Comparison of ENCODE assay signal across 9 cellular contexts in the genomic region with DNA sequence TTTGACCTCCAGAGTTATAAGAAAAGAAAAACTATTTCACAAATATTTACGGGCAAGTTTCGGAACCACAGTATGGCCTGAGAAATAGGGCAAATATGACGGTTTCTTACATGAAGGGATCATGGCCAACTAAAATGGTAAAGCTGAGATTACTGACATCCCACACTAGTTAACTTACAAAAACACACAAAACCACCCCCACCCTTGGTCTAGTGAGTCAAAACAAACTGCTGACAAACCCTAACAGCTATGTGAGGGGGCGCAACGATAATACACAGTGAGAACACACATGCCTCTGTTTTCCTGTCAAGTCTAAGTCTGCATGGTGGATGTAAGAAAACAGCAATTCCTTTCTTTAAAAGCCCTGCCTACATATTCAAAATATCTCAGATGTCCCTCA. TPM values are rescaled to one million over a fixed set of nuclear protein-coding genes. Genes with fewer than 3 reads are reported as not detected.
DNase-seq lines count a peak whose midpoint lies in the region; ATAC-seq, FAIRE-seq and TF ChIP-seq lines count a peak whose summit lies in the region.
"Had no signal": no experiment of that assay in that cellular context is flagged by ENCODE, and none has a peak within 500 bp of the region (broad histone marks: within the 10 kb centered on the region; RNA-seq: fewer than 3 reads in every experiment).

No MANE protein-coding gene starts in this region.

- peak overlapping the region in 1 of 2 experiments; percentile 31; a peak in 3 of 6 replicates for H3K27ac ChIP-seq in A549
- H3K27ac ChIP-seq in neuronal stem cell (replicated peaks; ENCODE audit: low read length): no peak overlapping the region
- no peak overlapping the region for H3K27ac ChIP-seq in testis
- no peak overlapping the region for H3K27ac ChIP-seq in SK-N-SH (ENCODE audit: low read depth in 2 of 2, low read length in 1 of 2)
- H3K27ac ChIP-seq: parathyroid adenoma had no signal

- TF ChIP-seq CTCF in A549 (IDR thresholded peaks at IDR 0.05) (no peak), cardiac fibroblast (IDR thresholded peaks at IDR 0.05; ENCODE audit: low read depth, low read length) (no peak), testis (IDR thresholded peaks at IDR 0.05) (no peak), SK-N-SH (IDR thresholded peaks at IDR 0.05) (no peak)

- no peak overlapping the region for H3K23ac ChIP-seq in neuronal stem cell (ENCODE audit: low read depth, low read length, poor library complexity)

- DNase-seq in A549 (ENCODE audit: low read depth in 1 of 2, low spot score in 1 of 2) (no peak), cardiac fibroblast (ENCODE audit: low read depth in 2 of 2) (peak; percentile 85 to 92), neuronal stem cell (ENCODE audit: low spot score) (no peak), testis (no peak), SK-N-SH (no peak)
- DNase-seq in stimulated activated CD4-positive, alpha-beta T cell treated with anti-CD3 and anti-CD28 coated beads, Interleukin-2, amount 100 ng/mL, for 24 hours: peak; percentile 21 to 62

- H3K4ac ChIP-seq in neuronal stem cell (ENCODE audit: low read length): no peak overlapping the region

- CTCF ChIA-PET in A549 (lab: Yijun Ruan, JAX): interaction anchor here (1.0 to 1.7 kb wide), 3 partner anchors 11 to 55 kb away, joined by 3 to 5 read pairs (median 4); no protein-coding TSS in a partner anchor
- CTCF ChIA-PET in SK-N-SH (lab: Yijun Ruan, JAX): interaction anchor here (1.0 to 1.3 kb wide), 2 partner anchors 7 to 11 kb away, joined by 3 read pairs; no protein-coding TSS in a partner anchor

- H3K9me2 ChIP-seq in SK-N-SH: no peaks in the 10 kb centered on the region

- no peak overlapping the region for H2BK12ac ChIP-seq in neuronal stem cell (ENCODE audit: low read length)

- peak overlapping the region; percentile 50 for H3K4me2 ChIP-seq in A549
- H3K4me2 ChIP-seq in neuronal stem cell (ENCODE audit: insufficient read depth, low read length, poor library complexity, severe bottlenecking): no peak overlapping the region
- no peak overlapping the region for H3K4me2 ChIP-seq in SK-N-SH

- H2BK5ac ChIP-seq in neuronal stem cell (ENCODE audit: low read length): no peak overlapping the region

- no peaks in the 10 kb centered on the region for H3K79me1 ChIP-seq in neuronal stem cell (ENCODE audit: low read depth, low read length)

- H2AK5ac ChIP-seq in neuronal stem cell (ENCODE audit: low read depth, low read length): no peak overlapping the region

- peaks cover 14% of the 10 kb centered on the region; the same call in 1 of the 2 replicates for H3K79me2 ChIP-seq in SK-N-SH (ENCODE audit: insufficient read depth)
- H3K79me2 ChIP-seq: parathyroid adenoma had no signal

- POLR2A ChIA-PET in A549 (lab: Yijun Ruan, JAX) (no interaction called here), SK-N-SH (lab: Yijun Ruan, JAX) (no interaction called here)

- H3K36me3 ChIP-seq in neuronal stem cell (replicated peaks in 1 of 2; ENCODE audit: control insufficient read depth in 2 of 2, insufficient read depth in 2 of 2, low read length in 2 of 2) (peaks cover 0 to 21% of the 10 kb centered on the region in 2 donors), testis (ENCODE audit: low read depth, missing control alignments) (no peaks in the 10 kb centered on the region), SK-N-SH (replicated peaks in 1 of 2; ENCODE audit: control insufficient read depth in 1 of 2, insufficient read depth in 2 of 2, low read length in 1 of 2) (peaks cover 2 to 42% of the 10 kb centered on the region in 2 experiments)

- intact Hi-C loops in testis (cut with DNase I; ENCODE audit: low total_unique reads): no loop called here

- H3K9me3 ChIP-seq in A549: no peaks in the 10 kb centered on the region
- no peaks in the 10 kb centered on the region for H3K9me3 ChIP-seq in neuronal stem cell (replicated peaks in 1 of 2; ENCODE audit: control insufficient read depth in 2 of 2, insufficient read depth in 1 of 2, low read depth in 1 of 2, low read length in 2 of 2)
- H3K9me3 ChIP-seq in testis: no peaks in the 10 kb centered on the region
- no peaks in the 10 kb centered on the region for H3K9me3 ChIP-seq in SK-N-SH

- H2BK120ac ChIP-seq in neuronal stem cell (ENCODE audit: low read depth, low read length): no peak overlapping the region

- H2BK15ac ChIP-seq in neuronal stem cell (ENCODE audit: low read length): no peak overlapping the region

- H3F3A ChIP-seq in SK-N-SH (replicated peaks; ENCODE audit: insufficient read depth): no peaks in the 10 kb centered on the region

- H2AFZ ChIP-seq in neuronal stem cell (ENCODE audit: low read length) (no peak overlapping the region), SK-N-SH (ENCODE audit: low read depth) (no peak overlapping the region)
- H2AFZ ChIP-seq: parathyroid adenoma had no signal

- H3K27me3 ChIP-seq in neuronal stem cell (ENCODE audit: control insufficient read depth in 3 of 3, insufficient read depth in 3 of 3, low read depth in 1 of 3, low read length in 3 of 3) (no peaks in the 10 kb centered on the region), testis (no peaks in the 10 kb centered on the region), SK-N-SH (ENCODE audit: insufficient read depth) (no peaks in the 10 kb centered on the region)

- H3K18ac ChIP-seq in neuronal stem cell (ENCODE audit: low read length): no peak overlapping the region

- peaks cover 35% of the 10 kb centered on the region for H3K4me1 ChIP-seq in A549
- peaks cover 0 to 3% of the 10 kb centered on the region in 2 donors for H3K4me1 ChIP-seq in neuronal stem cell (ENCODE audit: control insufficient read depth in 2 of 2, insufficient read depth in 1 of 2, low read depth in 1 of 2, low read length in 2 of 2)
- H3K4me1 ChIP-seq in testis: no peaks in the 10 kb centered on the region
- H3K4me1 ChIP-seq in SK-N-SH (ENCODE audit: control insufficient read depth in 1 of 2, insufficient read depth in 2 of 2, low read depth in 1 of 2, low read length in 1 of 2): peaks cover 0 to 12% of the 10 kb centered on the region in 2 experiments; a peak in 2 of 4 replicates
- H3K4me1 ChIP-seq: parathyroid adenoma had no signal

- no peaks in the 10 kb centered on the region for H4K20me1 ChIP-seq in SK-N-SH (ENCODE audit: insufficient read depth)

- FAIRE-seq in A549 (lab: Jason Lieb, UNC): no peak

- TF ChIP-seq POLR2A in A549 (IDR thresholded peaks at IDR 0.05; ENCODE audit: low read length) (no peak), testis (IDR thresholded peaks at IDR 0.05) (no peak)

- H4K8ac ChIP-seq in neuronal stem cell (ENCODE audit: low read depth, low read length): no peak overlapping the region

- H3K4me3 ChIP-seq in A549 (no peak overlapping the region), cardiac fibroblast (replicated peaks in 1 of 2; ENCODE audit: low read depth in 2 of 2, low read length in 2 of 2) (no peak overlapping the region), neuronal stem cell (ENCODE audit: low read length in 2 of 2) (no peak overlapping the region), testis (no peak overlapping the region), SK-N-SH (ENCODE audit: low read depth in 2 of 2, low read length in 1 of 2) (no peak overlapping the region)

- TF ChIP-seq EP300 in A549 (IDR thresholded peaks at IDR 0.05) (no peak), SK-N-SH (IDR thresholded peaks at IDR 0.05; ENCODE audit: borderline replicate concordance in 1 of 2, low read depth in 1 of 2, low read length in 1 of 2) (no peak)

- H4K91ac ChIP-seq in neuronal stem cell (ENCODE audit: low read depth, low read length, poor library complexity): no peak overlapping the region

- WGBS in A549 (ENCODE audit: missing lambda C conversion rate): 60% methylated on average over 5 of the region's 5 CpGs
- no CpG with 5 or more reads among the region's 5 CpGs for WGBS in neuronal stem cell (ENCODE audit: extremely low coverage in 2 of 2, insufficient read length in 2 of 2, insufficient replicate concordance in 1 of 2), 2 donors
- WGBS in testis, 2 donors: 76 to 79% methylated on average over 5 of the region's 5 CpGs
- 92% methylated on average over 5 of the region's 5 CpGs for WGBS in SK-N-SH (ENCODE audit: low lambda C conversion rate)

- no peak overlapping the region for H3K14ac ChIP-seq in neuronal stem cell (ENCODE audit: low read length)

- peak in 1 of 2 experiments; percentile 57; a peak in 3 of 6 replicates for ATAC-seq in A549
- ATAC-seq in GM19023 (IDR thresholded peaks at IDR 0.05; ENCODE audit: unreplicated experiment): peak; percentile 53
- ATAC-seq in HG03378 (IDR thresholded peaks at IDR 0.05; ENCODE audit: unreplicated experiment): peak; percentile 45

- no peak for TF ChIP-seq RAD21 in A549 (conservative IDR thresholded peaks at IDR 0.05 in 1 of 2, IDR thresholded peaks at IDR 0.05 in 1 of 2)
- TF ChIP-seq RAD21 in SK-N-SH (IDR thresholded peaks at IDR 0.05; ENCODE audit: low read length): no peak

- H3K9ac ChIP-seq in neuronal stem cell (ENCODE audit: low read depth, low read length, poor library complexity) (no peak overlapping the region), SK-N-SH (no peak overlapping the region)
- H3K9ac ChIP-seq: parathyroid adenoma had no signal

TF ChIP-seq in A549, 52 proteins besides CTCF, POLR2A, EP300 and RAD21:
- no peak for TF ChIP-seq MAFK (IDR thresholded peaks at IDR 0.05; ENCODE audit: partially characterized antibody)

TF ChIP-seq in SK-N-SH, 30 proteins besides CTCF, POLR2A, EP300 and RAD21 (continues in another document):
- TF ChIP-seq SMC3 (IDR thresholded peaks at IDR 0.05; ENCODE audit: low read depth, low read length): no peak
- TF ChIP-seq, protein P1, sequence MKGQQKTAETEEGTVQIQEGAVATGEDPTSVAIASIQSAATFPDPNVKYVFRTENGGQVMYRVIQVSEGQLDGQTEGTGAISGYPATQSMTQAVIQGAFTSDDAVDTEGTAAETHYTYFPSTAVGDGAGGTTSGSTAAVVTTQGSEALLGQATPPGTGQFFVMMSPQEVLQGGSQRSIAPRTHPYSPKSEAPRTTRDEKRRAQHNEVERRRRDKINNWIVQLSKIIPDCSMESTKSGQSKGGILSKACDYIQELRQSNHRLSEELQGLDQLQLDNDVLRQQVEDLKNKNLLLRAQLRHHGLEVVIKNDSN (IDR thresholded peaks at IDR 0.05; ENCODE audit: borderline replicate concordance, low read depth): no peak
- TF ChIP-seq ELF1 (IDR thresholded peaks at IDR 0.05): no peak
- TF ChIP-seq POLR2AphosphoS5 (IDR thresholded peaks at IDR 0.05; ENCODE audit: low read depth, low read length): no peak
- TF ChIP-seq RXRA (IDR thresholded peaks at IDR 0.05; ENCODE audit: borderline replicate concordance, low read depth): no peak

RNA-seq across cellular contexts. Expression of a gene that starts 32.3 kb away (rescaled TPM):
- 16.2 and 17.1 TPM in 2 replicates for polyA plus RNA-seq in A549 (2011; rRNA removed)
- polyA plus RNA-seq in A549 (2012; cell fraction: cytosol; rRNA removed): 2.5 and 2.7 TPM in 2 replicates
- 3.6 and 5.1 TPM in 2 replicates for polyA plus RNA-seq in A549 (2012; cell fraction: nucleus; rRNA removed)
- polyA plus RNA-seq in A549 (2017; fragmentation: RNase III; extraction: RNeasy Plus Mini Kit Qiagen cat#74134 plus additional on column Dnase treatment): 4.8 to 7.4 TPM (median 6.8 TPM) in 3 replicates
- 16.5 and 17.9 TPM in 2 replicates for polyA minus RNA-seq in A549 (2011; rRNA and poly(A)+ RNA removed)
- polyA plus RNA-seq in neuronal stem cell (2013, experiment 1 of 2): 12.6 TPM
- 11.8 TPM for polyA plus RNA-seq in neuronal stem cell (2013, experiment 2 of 2)
- 10 to 100 TPM; 65.9 to 73.6 TPM for total RNA-seq in testis
- 33.0 TPM for polyA plus RNA-seq in testis (ENCODE audit: insufficient read depth, low read depth, low replicate concordance)
- polyA plus RNA-seq in SK-N-SH (2012; rRNA removed): 4.4 and 5.1 TPM in 2 replicates
- polyA plus RNA-seq in SK-N-SH (2012; cell fraction: cytosol; rRNA removed): 3.5 TPM in 2 replicates
- polyA plus RNA-seq in SK-N-SH (2012; cell fraction: nucleus; rRNA removed): 13.9 and 16.6 TPM in 2 replicates

Comparison
In these comparisons a context has a peak if more than half of its experiments do, and no peak if none do; other contexts are left out.
1. DNase-seq: peak in cardiac fibroblast (2 of 2) and stimulated activated CD4-positive, alpha-beta T cell treated with anti-CD3 and anti-CD28 coated beads, Interleukin-2, amount 100 ng/mL, for 24 hours (2 of 2); none in A549 (0 of 2), neuronal stem cell (single experiment), testis (single experiment) and SK-N-SH (single experiment).